Comparison of ENCODE assay signal across 8 cellular contexts in genomic region chr6:143232849-143233248, GRCh38.
DNase-seq lines count a peak whose midpoint lies in the region; ATAC-seq and TF ChIP-seq lines count a peak whose summit lies in the region.

No MANE protein-coding gene starts in this region.

- no peak overlapping the region for H3K4me3 ChIP-seq in AG10803 (ENCODE audit: low read length)
- H3K4me3 ChIP-seq in GM12875 (ENCODE audit: low read depth, low read length): no peak overlapping the region
- H3K4me3 ChIP-seq in astrocyte of the spinal cord (ENCODE audit: low read depth, low read length): no peak overlapping the region
- no peak overlapping the region for H3K4me3 ChIP-seq in liver (ENCODE audit: low read depth in 1 of 3, low read length in 3 of 3)

- in situ Hi-C loops in astrocyte of the spinal cord (cut with HindIII; ENCODE audit: low sequenced_read_pairs): no loop called here

- peak; percentile 43 to 69 for TF ChIP-seq RAD21 in liver (IDR thresholded peaks at IDR 0.05)

- peaks cover 0 to 11% (median 3%) of the 10 kb centered on the region in 4 donors for H3K36me3 ChIP-seq in liver (ENCODE audit: control insufficient read depth in 4 of 4, insufficient read depth in 3 of 4, low read depth in 1 of 4, low read length in 3 of 4)

- no peak for ATAC-seq in HG03457 (IDR thresholded peaks at IDR 0.05; ENCODE audit: unreplicated experiment)

- peaks cover 0 to 6% (median 4%) of the 10 kb centered on the region in 4 donors for H3K4me1 ChIP-seq in liver (ENCODE audit: control insufficient read depth in 4 of 4, insufficient read depth in 4 of 4, low read length in 3 of 4)

- no peak overlapping the region for H3K9ac ChIP-seq in liver (ENCODE audit: low read depth in 1 of 2, low read length in 2 of 2)

- H3K9me3 ChIP-seq in liver (ENCODE audit: control insufficient read depth in 4 of 4, low read length in 3 of 4): no peaks in the 10 kb centered on the region

- TF ChIP-seq CTCF in AG10803 (conservative IDR thresholded peaks at IDR 0.05; ENCODE audit: low read length): peak; percentile 55
- peak; percentile 72 for TF ChIP-seq CTCF in GM12875 (IDR thresholded peaks at IDR 0.05; ENCODE audit: borderline replicate concordance, insufficient read depth, low read depth, low read length)
- peak; percentile 58 for TF ChIP-seq CTCF in astrocyte of the spinal cord (IDR thresholded peaks at IDR 0.05; ENCODE audit: low read depth, low read length)
- peak; percentile 39 for TF ChIP-seq CTCF in liver (IDR thresholded peaks at IDR 0.05; ENCODE audit: low read depth, low read length, missing input control)

- no peaks in the 10 kb centered on the region for H3K27me3 ChIP-seq in liver (ENCODE audit: control insufficient read depth in 4 of 4, insufficient read depth in 4 of 4, low read length in 3 of 4)

- H3K27ac ChIP-seq in liver (ENCODE audit: low read depth in 1 of 2, low read length in 2 of 2): no peak overlapping the region

- over 99% methylated on average over 4 of the region's 4 CpGs for WGBS in liver

- DNase-seq in AG10803 (ENCODE audit: low read depth): peak; percentile 28
- DNase-seq in NAMALWA (ENCODE audit: low spot score): peak; percentile 54
- DNase-seq in astrocyte of the spinal cord (ENCODE audit: low read depth, low spot score): no peak
- DNase-seq in mesenteric fat pad (ENCODE audit: low spot score): no peak
- DNase-seq in middle frontal gyrus (ENCODE audit: extremely low spot score, low spot score): no peak

TF ChIP-seq in liver, 16 proteins besides CTCF, POLR2A, EP300 and RAD21:
- TF ChIP-seq TAF1 (conservative IDR thresholded peaks at IDR 0.05): no peak
- TF ChIP-seq HNF4G (IDR thresholded peaks at IDR 0.05): no peak
- TF ChIP-seq YY1 (IDR thresholded peaks at IDR 0.05): no peak
- no peak for TF ChIP-seq HNF4A (conservative IDR thresholded peaks at IDR 0.05)
- no peak for TF ChIP-seq MAX (IDR thresholded peaks at IDR 0.05)
- no peak for TF ChIP-seq EGR1 (IDR thresholded peaks at IDR 0.05; ENCODE audit: low read depth in 2 of 2)

Comparison
In these comparisons a context has a peak if more than half of its experiments do, and no peak if none do; other contexts are left out.
1. DNase-seq: peak in AG10803 (single experiment) and NAMALWA (single experiment); none in astrocyte of the spinal cord (single experiment), mesenteric fat pad (single experiment) and middle frontal gyrus (single experiment).
2. Peak in every context shown above with its lines, with median percentiles within 50 percentile points of each other: CTCF ChIP-seq.